ENCODE assay signal across 9 cellular contexts in the genomic region with DNA sequence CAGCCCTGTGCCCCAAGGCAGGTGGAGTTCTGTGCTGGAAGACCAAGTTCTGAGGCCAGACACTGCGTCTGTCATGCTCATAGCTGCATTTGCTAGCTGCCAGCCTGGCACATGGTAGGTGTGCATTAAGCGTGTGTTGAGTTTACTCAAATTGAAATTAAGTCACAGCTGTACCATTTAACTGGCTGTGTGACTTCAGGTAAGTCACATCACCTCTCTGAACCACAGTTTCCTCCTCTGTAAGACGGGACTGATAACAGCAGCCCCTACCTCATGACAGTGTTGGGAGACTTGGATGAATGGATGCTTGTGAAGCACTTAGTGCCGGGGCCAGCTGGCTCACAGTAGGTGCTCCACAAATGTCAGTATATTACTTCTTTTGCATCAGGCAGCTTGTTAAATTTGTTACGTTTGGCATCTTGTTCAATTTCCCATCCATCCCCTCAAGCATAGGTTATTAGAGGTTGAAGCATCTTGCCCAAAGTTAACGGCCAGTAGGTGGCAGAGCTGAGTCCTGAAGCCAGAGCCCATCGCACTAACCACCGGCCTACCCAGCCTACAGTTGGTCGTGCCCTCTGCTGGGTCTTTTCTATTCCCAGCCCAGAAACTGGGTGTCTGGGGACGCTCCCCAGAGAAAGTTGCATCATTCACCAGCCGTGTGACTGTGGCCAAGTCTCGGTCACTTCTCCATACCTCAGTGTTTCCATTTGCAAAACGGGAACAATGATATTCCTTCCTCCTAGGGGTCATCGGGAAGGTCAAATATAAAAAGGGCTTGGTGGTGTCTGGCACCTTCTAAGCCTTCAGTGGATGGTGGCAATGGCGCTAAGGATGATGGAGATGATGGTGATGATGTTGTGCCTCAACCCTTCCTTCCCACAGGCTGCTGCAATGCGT. TPM values are rescaled to one million over a fixed set of nuclear protein-coding genes. Genes with fewer than 3 reads are reported as not detected.
DNase-seq lines count a peak whose midpoint lies in the region; TF ChIP-seq lines count a peak whose summit lies in the region.
"Had no signal": no experiment of that assay in that cellular context is flagged by ENCODE, and none has a peak within 500 bp of the region (broad histone marks: within the 10 kb centered on the region; RNA-seq: fewer than 3 reads in every experiment).

No MANE protein-coding gene starts in this region.

- no peak overlapping the region for H4K8ac ChIP-seq in mesendoderm (ENCODE audit: low read depth, low read length)

- TF ChIP-seq POLR2A in NB4 (IDR thresholded peaks at IDR 0.05; ENCODE audit: extremely low read depth, insufficient read length), result no peak

- H3K27me3 Mint-ChIP-seq in chondrocyte (ENCODE audit: low read depth), result peaks cover 3% of the 10 kb centered on the region

- H2AK5ac ChIP-seq in mesendoderm (ENCODE audit: low read length), result no peak overlapping the region

- no peak overlapping the region for H2BK120ac ChIP-seq in mesendoderm (ENCODE audit: low read depth, low read length)

- H3K9ac ChIP-seq in mesendoderm (ENCODE audit: low read length), result no peak overlapping the region

- no peak overlapping the region for H3K56ac ChIP-seq in mesendoderm (ENCODE audit: low read length)

- H3K36me3 ChIP-seq in mesendoderm (ENCODE audit: control insufficient read depth, insufficient read depth, low read length), result no peaks in the 10 kb centered on the region

- H3K27me3 ChIP-seq in mesendoderm (ENCODE audit: insufficient read depth, low read length, poor library complexity), result no peaks in the 10 kb centered on the region

- no peak overlapping the region for H3K4me3 ChIP-seq in NB4 (ENCODE audit: low read depth, low read length)
- H3K4me3 ChIP-seq in mesendoderm (ENCODE audit: low read length), result no peak overlapping the region

- H3K79me2 ChIP-seq in mesendoderm (ENCODE audit: control insufficient read depth, insufficient read depth, low read length), result no peaks in the 10 kb centered on the region

- no peaks in the 10 kb centered on the region for H3K4me1 ChIP-seq in mesendoderm (ENCODE audit: control insufficient read depth, low read depth, low read length)

- no peak overlapping the region for H2BK5ac ChIP-seq in mesendoderm (ENCODE audit: low read length)

- no peak overlapping the region for H3K23ac ChIP-seq in mesendoderm (ENCODE audit: low read length)

- no peak overlapping the region for H3K27ac Mint-ChIP-seq in chondrocyte (ENCODE audit: unreplicated experiment)

- no peaks in the 10 kb centered on the region for H3K4me1 Mint-ChIP-seq in chondrocyte (ENCODE audit: low read depth)

- no peak overlapping the region for H3K18ac ChIP-seq in mesendoderm (ENCODE audit: low read length)

- DNase-seq in GM03348 (ENCODE audit: low spot score), result peak; percentile 39
- DNase-seq in NB4 (ENCODE audit: low read depth), result peak; percentile 80
- peak; percentile 38 for DNase-seq in activated CD4-positive, alpha-beta T cell treated with anti-CD3 and anti-CD28 coated beads for 1 hour
- DNase-seq in chondrocyte (ENCODE audit: low spot score), result no peak
- peak; percentile 73 for DNase-seq in mesendoderm
- DNase-seq in stimulated activated naive CD4-positive, alpha-beta T cell treated with Interleukin-2 at 50 U/mL for 16 hours (lab: John Stamatoyannopoulos, UW), result peak; percentile 60
- DNase-seq in hippocampal formation (lab: John Stamatoyannopoulos, UW), result no peak
- DNase-seq in ureter (ENCODE audit: low spot score), result no peak

- no peaks in the 10 kb centered on the region for H3K36me3 Mint-ChIP-seq in chondrocyte (ENCODE audit: low read depth)

- H3K79me1 ChIP-seq in mesendoderm (ENCODE audit: low read length), result no peaks in the 10 kb centered on the region

- H3K4me3 Mint-ChIP-seq in chondrocyte (ENCODE audit: unreplicated experiment), result no peak overlapping the region

- H3K4ac ChIP-seq in mesendoderm (ENCODE audit: low read depth, low read length), result no peak overlapping the region

- no peak overlapping the region for H4K5ac ChIP-seq in mesendoderm (ENCODE audit: low read length)

- no peak overlapping the region for H2BK15ac ChIP-seq in mesendoderm (replicated peaks; ENCODE audit: low read depth)

- no peaks in the 10 kb centered on the region for H3K9me3 Mint-ChIP-seq in chondrocyte (ENCODE audit: low read depth)

- no CpG with 5 or more reads among the region's 16 CpGs for WGBS in mesendoderm (ENCODE audit: extremely low coverage, insufficient coverage, low lambda C conversion rate)

- TF ChIP-seq CTCF in NB4 (IDR thresholded peaks at IDR 0.05; ENCODE audit: low read depth, low read length) (peak; percentile 93), chondrocyte (IDR thresholded peaks at IDR 0.05) (peak; percentile 77)

- H3K4me2 ChIP-seq in mesendoderm (ENCODE audit: low read length), result no peak overlapping the region

- H3K27ac ChIP-seq in mesendoderm (ENCODE audit: low read depth, low read length), result no peak overlapping the region

RNA-seq across cellular contexts. Expression of gene DAO, which starts 4.5 kb away (rescaled TPM):
- total RNA-seq in chondrocyte, result not detected in 3 replicates
- not detected for polyA plus RNA-seq in mesendoderm (2013, experiment 1 of 2)
- polyA plus RNA-seq in mesendoderm (2013, experiment 2 of 2), result not detected
- total RNA-seq in ureter, result not detected
- total RNA-seq: T-helper 2 cell treated with Interferon-gamma antibody and Interleukin-4, amounts not matched to agents 100 ng/mL and 5 ng/mL, for 36 hours had no signal

RNA-seq across cellular contexts. Expression of gene SSH1, which starts 27.0 kb away (rescaled TPM):
- total RNA-seq in chondrocyte, result 125 to 138 TPM (median 127 TPM) in 3 replicates
- polyA plus RNA-seq in mesendoderm (2013, experiment 1 of 2), result 7.0 TPM
- 7.5 TPM for polyA plus RNA-seq in mesendoderm (2013, experiment 2 of 2)
- 52.0 TPM for total RNA-seq in ureter

Comparison
In these comparisons a context has a peak if more than half of its experiments do, and no peak if none do; other contexts are left out.
1. DNase-seq: peak in GM03348 (single experiment), NB4 (single experiment), activated CD4-positive, alpha-beta T cell treated with anti-CD3 and anti-CD28 coated beads for 1 hour (single experiment), mesendoderm (single experiment) and stimulated activated naive CD4-positive, alpha-beta T cell treated with Interleukin-2 at 50 U/mL for 16 hours (single experiment); none in chondrocyte (single experiment), hippocampal formation (0 of 2) and ureter (single experiment).